In the genomic region with DNA sequence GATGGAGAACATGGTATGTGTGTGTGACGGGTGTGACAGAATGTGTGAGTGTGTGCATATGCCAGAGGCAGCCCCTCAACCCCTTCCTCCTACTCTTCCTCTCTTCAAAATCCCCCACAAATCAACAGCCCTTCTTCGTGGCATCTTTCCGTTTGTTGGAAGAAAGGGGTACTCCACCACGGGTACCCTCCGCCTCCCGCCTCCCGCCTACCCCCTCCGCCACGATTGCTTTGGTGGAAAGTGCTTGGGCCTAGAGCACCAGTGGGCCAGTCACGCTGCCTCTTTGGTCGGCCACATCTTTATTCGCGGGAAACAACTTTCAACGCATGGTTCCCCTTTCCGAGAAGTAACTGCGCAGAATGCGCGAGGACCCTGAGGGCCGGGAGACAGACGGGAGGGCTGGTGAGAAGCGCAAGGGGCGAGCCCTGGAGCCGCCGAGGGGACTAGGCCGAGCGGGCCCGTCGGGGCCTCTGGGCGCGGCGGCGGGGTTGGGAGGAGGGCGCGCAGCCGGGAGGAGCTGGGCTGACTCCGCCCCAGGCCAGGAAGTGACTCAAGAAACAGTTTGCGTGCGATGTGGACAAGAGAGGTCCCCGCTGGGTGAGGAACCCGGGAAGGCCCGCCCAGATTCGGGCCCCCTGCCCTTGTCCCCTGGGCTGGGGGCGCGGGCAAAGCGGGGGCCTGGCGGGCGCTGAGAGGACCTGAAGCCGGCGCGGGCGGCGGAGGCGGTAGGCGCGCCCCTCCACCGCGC, we compare ENCODE assay signal across 1 cellular context.
TF ChIP-seq lines count a peak whose summit lies in the region.

A gene (minus strand): TSS at position 274 of the 748 bp plus-strand sequence. CDS start 614 bp downstream, outside the sequence.
A gene (plus strand): TSS at position 560 of the 748 bp plus-strand sequence. CDS start 777 bp downstream, outside the sequence.

TF ChIP-seq in K562, 482 proteins besides CTCF, POLR2A, EP300 and RAD21 (continued from another document and continues in another):
- TF ChIP-seq, protein P1, sequence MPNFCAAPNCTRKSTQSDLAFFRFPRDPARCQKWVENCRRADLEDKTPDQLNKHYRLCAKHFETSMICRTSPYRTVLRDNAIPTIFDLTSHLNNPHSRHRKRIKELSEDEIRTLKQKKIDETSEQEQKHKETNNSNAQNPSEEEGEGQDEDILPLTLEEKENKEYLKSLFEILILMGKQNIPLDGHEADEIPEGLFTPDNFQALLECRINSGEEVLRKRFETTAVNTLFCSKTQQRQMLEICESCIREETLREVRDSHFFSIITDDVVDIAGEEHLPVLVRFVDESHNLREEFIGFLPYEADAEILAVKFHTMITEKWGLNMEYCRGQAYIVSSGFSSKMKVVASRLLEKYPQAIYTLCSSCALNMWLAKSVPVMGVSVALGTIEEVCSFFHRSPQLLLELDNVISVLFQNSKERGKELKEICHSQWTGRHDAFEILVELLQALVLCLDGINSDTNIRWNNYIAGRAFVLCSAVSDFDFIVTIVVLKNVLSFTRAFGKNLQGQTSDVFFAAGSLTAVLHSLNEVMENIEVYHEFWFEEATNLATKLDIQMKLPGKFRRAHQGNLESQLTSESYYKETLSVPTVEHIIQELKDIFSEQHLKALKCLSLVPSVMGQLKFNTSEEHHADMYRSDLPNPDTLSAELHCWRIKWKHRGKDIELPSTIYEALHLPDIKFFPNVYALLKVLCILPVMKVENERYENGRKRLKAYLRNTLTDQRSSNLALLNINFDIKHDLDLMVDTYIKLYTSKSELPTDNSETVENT (CRISPR knock-in tag; IDR thresholded peaks at IDR 0.05): peak; percentile 68; the same call in 1 of the 2 replicates
- TF ChIP-seq ESRRB (CRISPR knock-in tag; IDR thresholded peaks at IDR 0.05; ENCODE audit: borderline replicate concordance) (no peak), ZNF311 (CRISPR knock-in tag; IDR thresholded peaks at IDR 0.05) (no peak), NCOR1 (IDR thresholded peaks at IDR 0.05) (peak; percentile 38; the same call in 1 of the 2 replicates), DMBX1 (CRISPR knock-in tag; IDR thresholded peaks at IDR 0.05; ENCODE audit: borderline replicate concordance) (no peak), CBFB (CRISPR knock-in tag; IDR thresholded peaks at IDR 0.05) (no peak), CXXC5 (CRISPR knock-in tag; IDR thresholded peaks at IDR 0.05) (peak; percentile 77), TRIM28 (IDR thresholded peaks at IDR 0.05) (no peak), TGIF2 (CRISPR knock-in tag; IDR thresholded peaks at IDR 0.05) (no peak), YY1 (IDR thresholded peaks at IDR 0.05; ENCODE audit: borderline replicate concordance in 1 of 3, control insufficient read depth in 1 of 3, extremely low read depth in 1 of 3, insufficient read depth in 3 of 3, insufficient read length in 1 of 3, insufficient replicate concordance in 2 of 3, low read depth in 1 of 3, low read length in 2 of 3) (peak in 1 of 3 experiments; percentile 57), ZNF12 (CRISPR knock-in tag; IDR thresholded peaks at IDR 0.05) (0 out of 2 replicates have a peak, but pooled peaks have one; percentile 15), ZFP30 (CRISPR knock-in tag; IDR thresholded peaks at IDR 0.05; ENCODE audit: borderline replicate concordance) (no peak), KLF1 (tag; IDR thresholded peaks at IDR 0.05) (no peak), ZFP36 (IDR thresholded peaks at IDR 0.05; ENCODE audit: low read depth, low read length, partially characterized antibody) (no peak), SIN3B (IDR thresholded peaks at IDR 0.05; ENCODE audit: low read depth) (peak; percentile 42; the same call in 1 of the 2 replicates), SMARCB1 (IDR thresholded peaks at IDR 0.05; ENCODE audit: insufficient read length, low read depth) (no peak), SNIP1 (IDR thresholded peaks at IDR 0.05; ENCODE audit: low read depth) (no peak), KLF16 (IDR thresholded peaks at IDR 0.05) (no peak), TBL1XR1 (IDR thresholded peaks at IDR 0.05; ENCODE audit: low read length in 2 of 2) (no peak), PHB (CRISPR knock-in tag; IDR thresholded peaks at IDR 0.05) (no peak), E2F3 (CRISPR knock-in tag; IDR thresholded peaks at IDR 0.05) (no peak), HMG20A (CRISPR knock-in tag; conservative IDR thresholded peaks at IDR 0.05) (no peak), CHD2 (IDR thresholded peaks at IDR 0.05; ENCODE audit: low read depth, low read length) (no peak)
- TF ChIP-seq, protein P2, sequence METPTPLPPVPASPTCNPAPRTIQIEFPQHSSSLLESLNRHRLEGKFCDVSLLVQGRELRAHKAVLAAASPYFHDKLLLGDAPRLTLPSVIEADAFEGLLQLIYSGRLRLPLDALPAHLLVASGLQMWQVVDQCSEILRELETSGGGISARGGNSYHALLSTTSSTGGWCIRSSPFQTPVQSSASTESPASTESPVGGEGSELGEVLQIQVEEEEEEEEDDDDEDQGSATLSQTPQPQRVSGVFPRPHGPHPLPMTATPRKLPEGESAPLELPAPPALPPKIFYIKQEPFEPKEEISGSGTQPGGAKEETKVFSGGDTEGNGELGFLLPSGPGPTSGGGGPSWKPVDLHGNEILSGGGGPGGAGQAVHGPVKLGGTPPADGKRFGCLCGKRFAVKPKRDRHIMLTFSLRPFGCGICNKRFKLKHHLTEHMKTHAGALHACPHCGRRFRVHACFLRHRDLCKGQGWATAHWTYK (CRISPR knock-in tag; IDR thresholded peaks at IDR 0.05): 0 out of 2 replicates have a peak, but pooled peaks have one; percentile 37
- TF ChIP-seq, protein P3, sequence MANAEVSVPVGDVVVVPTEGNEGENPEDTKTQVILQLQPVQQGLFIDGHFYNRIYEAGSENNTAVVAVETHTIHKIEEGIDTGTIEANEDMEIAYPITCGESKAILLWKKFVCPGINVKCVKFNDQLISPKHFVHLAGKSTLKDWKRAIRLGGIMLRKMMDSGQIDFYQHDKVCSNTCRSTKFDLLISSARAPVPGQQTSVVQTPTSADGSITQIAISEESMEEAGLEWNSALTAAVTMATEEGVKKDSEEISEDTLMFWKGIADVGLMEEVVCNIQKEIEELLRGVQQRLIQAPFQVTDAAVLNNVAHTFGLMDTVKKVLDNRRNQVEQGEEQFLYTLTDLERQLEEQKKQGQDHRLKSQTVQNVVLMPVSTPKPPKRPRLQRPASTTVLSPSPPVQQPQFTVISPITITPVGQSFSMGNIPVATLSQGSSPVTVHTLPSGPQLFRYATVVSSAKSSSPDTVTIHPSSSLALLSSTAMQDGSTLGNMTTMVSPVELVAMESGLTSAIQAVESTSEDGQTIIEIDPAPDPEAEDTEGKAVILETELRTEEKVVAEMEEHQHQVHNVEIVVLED (CRISPR knock-in tag; IDR thresholded peaks at IDR 0.05): no peak
- TF ChIP-seq, protein P4, sequence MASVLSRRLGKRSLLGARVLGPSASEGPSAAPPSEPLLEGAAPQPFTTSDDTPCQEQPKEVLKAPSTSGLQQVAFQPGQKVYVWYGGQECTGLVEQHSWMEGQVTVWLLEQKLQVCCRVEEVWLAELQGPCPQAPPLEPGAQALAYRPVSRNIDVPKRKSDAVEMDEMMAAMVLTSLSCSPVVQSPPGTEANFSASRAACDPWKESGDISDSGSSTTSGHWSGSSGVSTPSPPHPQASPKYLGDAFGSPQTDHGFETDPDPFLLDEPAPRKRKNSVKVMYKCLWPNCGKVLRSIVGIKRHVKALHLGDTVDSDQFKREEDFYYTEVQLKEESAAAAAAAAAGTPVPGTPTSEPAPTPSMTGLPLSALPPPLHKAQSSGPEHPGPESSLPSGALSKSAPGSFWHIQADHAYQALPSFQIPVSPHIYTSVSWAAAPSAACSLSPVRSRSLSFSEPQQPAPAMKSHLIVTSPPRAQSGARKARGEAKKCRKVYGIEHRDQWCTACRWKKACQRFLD (CRISPR knock-in tag; IDR thresholded peaks at IDR 0.05): no peak
- TF ChIP-seq, protein P5, sequence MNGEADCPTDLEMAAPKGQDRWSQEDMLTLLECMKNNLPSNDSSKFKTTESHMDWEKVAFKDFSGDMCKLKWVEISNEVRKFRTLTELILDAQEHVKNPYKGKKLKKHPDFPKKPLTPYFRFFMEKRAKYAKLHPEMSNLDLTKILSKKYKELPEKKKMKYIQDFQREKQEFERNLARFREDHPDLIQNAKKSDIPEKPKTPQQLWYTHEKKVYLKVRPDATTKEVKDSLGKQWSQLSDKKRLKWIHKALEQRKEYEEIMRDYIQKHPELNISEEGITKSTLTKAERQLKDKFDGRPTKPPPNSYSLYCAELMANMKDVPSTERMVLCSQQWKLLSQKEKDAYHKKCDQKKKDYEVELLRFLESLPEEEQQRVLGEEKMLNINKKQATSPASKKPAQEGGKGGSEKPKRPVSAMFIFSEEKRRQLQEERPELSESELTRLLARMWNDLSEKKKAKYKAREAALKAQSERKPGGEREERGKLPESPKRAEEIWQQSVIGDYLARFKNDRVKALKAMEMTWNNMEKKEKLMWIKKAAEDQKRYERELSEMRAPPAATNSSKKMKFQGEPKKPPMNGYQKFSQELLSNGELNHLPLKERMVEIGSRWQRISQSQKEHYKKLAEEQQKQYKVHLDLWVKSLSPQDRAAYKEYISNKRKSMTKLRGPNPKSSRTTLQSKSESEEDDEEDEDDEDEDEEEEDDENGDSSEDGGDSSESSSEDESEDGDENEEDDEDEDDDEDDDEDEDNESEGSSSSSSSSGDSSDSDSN (IDR thresholded peaks at IDR 0.05; ENCODE audit: borderline replicate concordance in 1 of 2, low read depth in 2 of 2, low read length in 2 of 2): peak in 1 of 2 experiments; percentile 86; a peak in 2 of 4 replicates
- TF ChIP-seq, protein P6, sequence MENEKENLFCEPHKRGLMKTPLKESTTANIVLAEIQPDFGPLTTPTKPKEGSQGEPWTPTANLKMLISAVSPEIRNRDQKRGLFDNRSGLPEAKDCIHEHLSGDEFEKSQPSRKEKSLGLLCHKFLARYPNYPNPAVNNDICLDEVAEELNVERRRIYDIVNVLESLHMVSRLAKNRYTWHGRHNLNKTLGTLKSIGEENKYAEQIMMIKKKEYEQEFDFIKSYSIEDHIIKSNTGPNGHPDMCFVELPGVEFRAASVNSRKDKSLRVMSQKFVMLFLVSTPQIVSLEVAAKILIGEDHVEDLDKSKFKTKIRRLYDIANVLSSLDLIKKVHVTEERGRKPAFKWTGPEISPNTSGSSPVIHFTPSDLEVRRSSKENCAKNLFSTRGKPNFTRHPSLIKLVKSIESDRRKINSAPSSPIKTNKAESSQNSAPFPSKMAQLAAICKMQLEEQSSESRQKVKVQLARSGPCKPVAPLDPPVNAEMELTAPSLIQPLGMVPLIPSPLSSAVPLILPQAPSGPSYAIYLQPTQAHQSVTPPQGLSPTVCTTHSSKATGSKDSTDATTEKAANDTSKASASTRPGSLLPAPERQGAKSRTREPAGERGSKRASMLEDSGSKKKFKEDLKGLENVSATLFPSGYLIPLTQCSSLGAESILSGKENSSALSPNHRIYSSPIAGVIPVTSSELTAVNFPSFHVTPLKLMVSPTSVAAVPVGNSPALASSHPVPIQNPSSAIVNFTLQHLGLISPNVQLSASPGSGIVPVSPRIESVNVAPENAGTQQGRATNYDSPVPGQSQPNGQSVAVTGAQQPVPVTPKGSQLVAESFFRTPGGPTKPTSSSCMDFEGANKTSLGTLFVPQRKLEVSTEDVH (IDR thresholded peaks at IDR 0.05; ENCODE audit: low read depth, partially characterized antibody): peak; percentile 30
- TF ChIP-seq, protein P7, sequence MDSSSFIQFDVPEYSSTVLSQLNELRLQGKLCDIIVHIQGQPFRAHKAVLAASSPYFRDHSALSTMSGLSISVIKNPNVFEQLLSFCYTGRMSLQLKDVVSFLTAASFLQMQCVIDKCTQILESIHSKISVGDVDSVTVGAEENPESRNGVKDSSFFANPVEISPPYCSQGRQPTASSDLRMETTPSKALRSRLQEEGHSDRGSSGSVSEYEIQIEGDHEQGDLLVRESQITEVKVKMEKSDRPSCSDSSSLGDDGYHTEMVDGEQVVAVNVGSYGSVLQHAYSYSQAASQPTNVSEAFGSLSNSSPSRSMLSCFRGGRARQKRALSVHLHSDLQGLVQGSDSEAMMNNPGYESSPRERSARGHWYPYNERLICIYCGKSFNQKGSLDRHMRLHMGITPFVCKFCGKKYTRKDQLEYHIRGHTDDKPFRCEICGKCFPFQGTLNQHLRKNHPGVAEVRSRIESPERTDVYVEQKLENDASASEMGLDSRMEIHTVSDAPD (CRISPR knock-in tag; IDR thresholded peaks at IDR 0.05): no peak
- TF ChIP-seq, protein P8, sequence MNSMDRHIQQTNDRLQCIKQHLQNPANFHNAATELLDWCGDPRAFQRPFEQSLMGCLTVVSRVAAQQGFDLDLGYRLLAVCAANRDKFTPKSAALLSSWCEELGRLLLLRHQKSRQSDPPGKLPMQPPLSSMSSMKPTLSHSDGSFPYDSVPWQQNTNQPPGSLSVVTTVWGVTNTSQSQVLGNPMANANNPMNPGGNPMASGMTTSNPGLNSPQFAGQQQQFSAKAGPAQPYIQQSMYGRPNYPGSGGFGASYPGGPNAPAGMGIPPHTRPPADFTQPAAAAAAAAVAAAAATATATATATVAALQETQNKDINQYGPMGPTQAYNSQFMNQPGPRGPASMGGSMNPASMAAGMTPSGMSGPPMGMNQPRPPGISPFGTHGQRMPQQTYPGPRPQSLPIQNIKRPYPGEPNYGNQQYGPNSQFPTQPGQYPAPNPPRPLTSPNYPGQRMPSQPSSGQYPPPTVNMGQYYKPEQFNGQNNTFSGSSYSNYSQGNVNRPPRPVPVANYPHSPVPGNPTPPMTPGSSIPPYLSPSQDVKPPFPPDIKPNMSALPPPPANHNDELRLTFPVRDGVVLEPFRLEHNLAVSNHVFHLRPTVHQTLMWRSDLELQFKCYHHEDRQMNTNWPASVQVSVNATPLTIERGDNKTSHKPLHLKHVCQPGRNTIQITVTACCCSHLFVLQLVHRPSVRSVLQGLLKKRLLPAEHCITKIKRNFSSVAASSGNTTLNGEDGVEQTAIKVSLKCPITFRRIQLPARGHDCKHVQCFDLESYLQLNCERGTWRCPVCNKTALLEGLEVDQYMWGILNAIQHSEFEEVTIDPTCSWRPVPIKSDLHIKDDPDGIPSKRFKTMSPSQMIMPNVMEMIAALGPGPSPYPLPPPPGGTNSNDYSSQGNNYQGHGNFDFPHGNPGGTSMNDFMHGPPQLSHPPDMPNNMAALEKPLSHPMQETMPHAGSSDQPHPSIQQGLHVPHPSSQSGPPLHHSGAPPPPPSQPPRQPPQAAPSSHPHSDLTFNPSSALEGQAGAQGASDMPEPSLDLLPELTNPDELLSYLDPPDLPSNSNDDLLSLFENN (IDR thresholded peaks at IDR 0.05; ENCODE audit: low read depth in 2 of 2, low read length in 2 of 2): no peak
- TF ChIP-seq, protein P9, sequence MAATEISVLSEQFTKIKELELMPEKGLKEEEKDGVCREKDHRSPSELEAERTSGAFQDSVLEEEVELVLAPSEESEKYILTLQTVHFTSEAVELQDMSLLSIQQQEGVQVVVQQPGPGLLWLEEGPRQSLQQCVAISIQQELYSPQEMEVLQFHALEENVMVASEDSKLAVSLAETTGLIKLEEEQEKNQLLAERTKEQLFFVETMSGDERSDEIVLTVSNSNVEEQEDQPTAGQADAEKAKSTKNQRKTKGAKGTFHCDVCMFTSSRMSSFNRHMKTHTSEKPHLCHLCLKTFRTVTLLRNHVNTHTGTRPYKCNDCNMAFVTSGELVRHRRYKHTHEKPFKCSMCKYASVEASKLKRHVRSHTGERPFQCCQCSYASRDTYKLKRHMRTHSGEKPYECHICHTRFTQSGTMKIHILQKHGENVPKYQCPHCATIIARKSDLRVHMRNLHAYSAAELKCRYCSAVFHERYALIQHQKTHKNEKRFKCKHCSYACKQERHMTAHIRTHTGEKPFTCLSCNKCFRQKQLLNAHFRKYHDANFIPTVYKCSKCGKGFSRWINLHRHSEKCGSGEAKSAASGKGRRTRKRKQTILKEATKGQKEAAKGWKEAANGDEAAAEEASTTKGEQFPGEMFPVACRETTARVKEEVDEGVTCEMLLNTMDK (IDR thresholded peaks at IDR 0.05; ENCODE audit: borderline replicate concordance, insufficient read depth, low read depth, low read length, poor library complexity, severe bottlenecking): no peak
